ENCODE assay signal across 22 cellular contexts in the genomic region with DNA sequence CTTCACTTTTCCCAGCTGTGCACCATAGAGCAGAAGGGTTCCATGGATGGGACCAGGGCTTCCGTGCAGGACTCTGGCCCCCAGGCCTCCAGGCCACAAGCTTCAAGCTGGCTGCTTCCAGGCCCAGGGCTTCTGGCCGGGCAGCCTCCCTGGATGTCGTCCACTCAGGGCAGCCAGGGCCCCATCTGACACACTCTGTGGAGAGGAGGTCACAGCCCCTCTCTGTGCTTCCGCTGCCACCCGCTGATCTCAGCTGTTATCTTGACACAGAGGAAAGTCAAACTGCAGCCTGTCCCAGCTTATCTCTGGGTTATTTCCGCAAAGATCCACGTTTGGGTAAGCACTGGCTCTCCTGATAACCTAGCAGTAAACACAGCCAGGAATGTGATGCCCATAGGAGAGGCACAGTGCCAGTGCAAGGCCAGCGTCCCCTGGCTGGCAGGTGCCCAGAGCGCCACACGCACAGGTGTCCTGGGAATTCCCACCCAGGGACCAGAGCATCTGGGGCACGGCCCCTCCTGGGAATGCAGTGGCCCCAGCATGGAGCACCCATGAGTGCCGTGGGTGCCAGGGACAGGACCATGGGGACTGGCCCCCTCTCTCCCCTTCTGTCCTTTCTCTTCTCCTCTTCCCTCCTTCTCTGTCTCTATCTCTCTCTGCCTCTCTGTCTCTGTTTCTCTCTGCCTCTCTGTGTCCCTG. TPM values are rescaled to one million over a fixed set of nuclear protein-coding genes. Genes with fewer than 3 reads are reported as not detected.
DNase-seq lines count a peak whose midpoint lies in the region; ATAC-seq and TF ChIP-seq lines count a peak whose summit lies in the region.
"Had no signal": no experiment of that assay in that cellular context is flagged by ENCODE, and none has a peak within 500 bp of the region (broad histone marks: within the 10 kb centered on the region; RNA-seq: fewer than 3 reads in every experiment).

No MANE protein-coding gene starts in this region.

- H3K27ac ChIP-seq in RWPE2 (ENCODE audit: poor library complexity, severe bottlenecking) (no peak overlapping the region), heart left ventricle (no peak overlapping the region)
- H3K27ac ChIP-seq in CD4-positive, alpha-beta memory T cell (ENCODE audit: low read depth, low read length) = no peak overlapping the region

- H3K4me1 Mint-ChIP-seq in Caco-2 (ENCODE audit: low read depth, unreplicated experiment) (peaks cover 7% of the 10 kb centered on the region), nephron progenitor cell (peaks cover 45% of the 10 kb centered on the region)
- H3K4me1 Mint-ChIP-seq in CD4-positive, alpha-beta memory T cell = no peaks in the 10 kb centered on the region
- no peaks in the 10 kb centered on the region for H3K4me1 Mint-ChIP-seq in stimulated activated naive CD8-positive, alpha-beta T cell treated with anti-CD3 and anti-CD28 coated beads, Interleukin-15, amount 100 ng/mL, for 72 hours
- H3K4me1 Mint-ChIP-seq: activated CD4-positive, alpha-beta memory T cell treated with anti-CD3 and anti-CD28 coated beads, Interleukin-2, amount 10 ng/mL, durations not matched to agents 7 days and 5 days had no signal

- H3K27me3 Mint-ChIP-seq in Caco-2 (ENCODE audit: insufficient read depth, unreplicated experiment) = peaks cover 4% of the 10 kb centered on the region
- peaks cover 24% of the 10 kb centered on the region for H3K27me3 Mint-ChIP-seq in nephron progenitor cell (ENCODE audit: low read depth, poor library complexity)
- H3K27me3 Mint-ChIP-seq in CD4-positive, alpha-beta memory T cell = peaks cover 9 to 22% of the 10 kb centered on the region in 2 donors
- peaks cover 26% of the 10 kb centered on the region for H3K27me3 Mint-ChIP-seq in stimulated activated naive CD8-positive, alpha-beta T cell treated with anti-CD3 and anti-CD28 coated beads, Interleukin-15, amount 100 ng/mL, for 72 hours

- no peak for TF ChIP-seq POLR2A in heart left ventricle (IDR thresholded peaks at IDR 0.05)

- ATAC-seq in RWPE2 (ENCODE audit: low read depth) (no peak), heart left ventricle (peak; percentile 34 to 75 (median 44))
- no peak for ATAC-seq in stimulated activated naive CD8-positive, alpha-beta T cell treated with anti-CD3 and anti-CD28 coated beads, Interleukin-15, amount 100 ng/mL, for 72 hours
- ATAC-seq: activated T-cell treated with anti-CD3 and anti-CD28 coated beads, Interleukin-2, amount 50 U/mL, for 72 hours; PC-3 had no signal

- CTCF ChIA-PET in Caco-2 (lab: Charles Lee) = interaction anchor here (0.6 to 2.3 kb wide), 4 partner anchors 15 to 1392 kb away, joined by 3 to 12 read pairs (median 4); no protein-coding TSS in a partner anchor
- CTCF ChIA-PET in CD4-positive, alpha-beta memory T cell (lab: Charles Lee; ENCODE audit: partially characterized antibody) = interaction anchor here (1.7 to 2.1 kb wide), 2 partner anchors 13 to 459 kb away, joined by 6 read pairs; no protein-coding TSS in a partner anchor

- H3K36me3 Mint-ChIP-seq in Caco-2 (ENCODE audit: insufficient read depth, unreplicated experiment) = no peaks in the 10 kb centered on the region
- no peaks in the 10 kb centered on the region for H3K36me3 Mint-ChIP-seq in nephron progenitor cell (ENCODE audit: low read depth)
- H3K36me3 Mint-ChIP-seq in CD4-positive, alpha-beta memory T cell = no peaks in the 10 kb centered on the region
- H3K36me3 Mint-ChIP-seq: naive B cell had no signal

- no peak overlapping the region for H3K4me3 Mint-ChIP-seq in Caco-2 (ENCODE audit: unreplicated experiment)
- no peak overlapping the region for H3K4me3 Mint-ChIP-seq in nephron progenitor cell
- H3K4me3 Mint-ChIP-seq in CD4-positive, alpha-beta memory T cell = no peak overlapping the region
- H3K4me3 Mint-ChIP-seq in stimulated activated naive CD8-positive, alpha-beta T cell treated with anti-CD3 and anti-CD28 coated beads, Interleukin-15, amount 100 ng/mL, for 72 hours = no peak overlapping the region
- H3K4me3 Mint-ChIP-seq: activated CD4-positive, alpha-beta memory T cell treated with anti-CD3 and anti-CD28 coated beads, Interleukin-2, amount 10 ng/mL, durations not matched to agents 7 days and 5 days; activated T-cell treated with anti-CD3 and anti-CD28 coated beads, Interleukin-2, amount 50 U/mL, for 72 hours; central memory CD8-positive, alpha-beta T cell; naive B cell had no signal

- 20 to 29% (median 24%) methylated on average over 4 to 12 of the region's 12 CpGs for WGBS in heart left ventricle, 4 donors

- peak overlapping the region; percentile 3 for H3K27ac Mint-ChIP-seq in Caco-2 (ENCODE audit: unreplicated experiment)
- H3K27ac Mint-ChIP-seq in nephron progenitor cell = peak overlapping the region; percentile 91
- no peak overlapping the region for H3K27ac Mint-ChIP-seq in CD4-positive, alpha-beta memory T cell
- no peak overlapping the region for H3K27ac Mint-ChIP-seq in stimulated activated naive CD8-positive, alpha-beta T cell treated with anti-CD3 and anti-CD28 coated beads, Interleukin-15, amount 100 ng/mL, for 72 hours
- H3K27ac Mint-ChIP-seq: activated CD4-positive, alpha-beta memory T cell treated with anti-CD3 and anti-CD28 coated beads, Interleukin-2, amount 10 ng/mL, durations not matched to agents 7 days and 5 days; activated T-cell treated with anti-CD3 and anti-CD28 coated beads, Interleukin-2, amount 50 U/mL, for 72 hours had no signal

- no TSS peak for BruUV-seq in Caco-2 (replicated peaks; lab: Mats Ljungman, UMichigan)

- DNase-seq in Caco-2 = peak; percentile 52 to 79
- peak; percentile 58 for DNase-seq in RWPE2 (ENCODE audit: low spot score)
- DNase-seq in heart left ventricle = peak in 2 of 5 donors; percentile 36 to 42
- DNase-seq in nephron progenitor cell = no peak
- no peak for DNase-seq in EL
- DNase-seq in CD4-positive, alpha-beta memory T cell = no peak
- no peak for DNase-seq in A172 (ENCODE audit: low spot score)
- DNase-seq in stimulated activated naive CD8-positive, alpha-beta T cell treated with anti-CD3 and anti-CD28 coated beads, Interleukin-15, amount 100 ng/mL, for 72 hours = no peak
- DNase-seq: activated CD4-positive, alpha-beta memory T cell treated with anti-CD3 and anti-CD28 coated beads, Interleukin-2, amount 10 ng/mL, durations not matched to agents 7 days and 5 days; activated T-cell treated with anti-CD3 and anti-CD28 coated beads, Interleukin-2, amount 50 U/mL, for 72 hours; DMS 273 treated with DMSO at 0.1 percent for 48 hours; MM.1S; naive B cell; NCI-H2081; NCI-H526 treated with DMSO at 0.1 percent for 48 hours; PC-3 had no signal

- H3K9me3 Mint-ChIP-seq in Caco-2 (ENCODE audit: unreplicated experiment) (no peaks in the 10 kb centered on the region), nephron progenitor cell (no peaks in the 10 kb centered on the region)
- peaks cover 0 to 1% (median 0%) of the 10 kb centered on the region in 8 donors for H3K9me3 Mint-ChIP-seq in CD4-positive, alpha-beta memory T cell
- no peaks in the 10 kb centered on the region for H3K9me3 Mint-ChIP-seq in stimulated activated naive CD8-positive, alpha-beta T cell treated with anti-CD3 and anti-CD28 coated beads, Interleukin-15, amount 100 ng/mL, for 72 hours
- H3K9me3 Mint-ChIP-seq: activated CD4-positive, alpha-beta memory T cell treated with anti-CD3 and anti-CD28 coated beads, Interleukin-2, amount 10 ng/mL, durations not matched to agents 7 days and 5 days; activated T-cell treated with anti-CD3 and anti-CD28 coated beads, Interleukin-2, amount 50 U/mL, for 72 hours; central memory CD8-positive, alpha-beta T cell; naive B cell had no signal

- H3K9me3 ChIP-seq in Caco-2 (no peaks in the 10 kb centered on the region), RWPE2 (ENCODE audit: severe bottlenecking) (no peaks in the 10 kb centered on the region), heart left ventricle (no peaks in the 10 kb centered on the region)
- no peaks in the 10 kb centered on the region for H3K9me3 ChIP-seq in CD4-positive, alpha-beta memory T cell (ENCODE audit: control insufficient read depth in 1 of 2, low read length in 2 of 2)

- intact Hi-C loops in Caco-2 (cut with micrococcal nuclease; ENCODE audit: unreplicated experiment) (no loop called here), heart left ventricle (cut with DNase I) (loop anchor here in 1 of 10 donors (10.0 kb wide), 1 partner anchor 459 kb away; no protein-coding TSS in a partner anchor)
- intact Hi-C loops in CD4-positive, alpha-beta memory T cell (cut with micrococcal nuclease) = no loop called here

- TF ChIP-seq CTCF in Caco-2 (IDR thresholded peaks at IDR 0.05; ENCODE audit: insufficient read depth in 1 of 2, low read depth in 1 of 2, low read length in 1 of 2, severe bottlenecking in 1 of 2, unreplicated experiment in 1 of 2) (no peak), RWPE2 (IDR thresholded peaks at IDR 0.05; ENCODE audit: poor library complexity, severe bottlenecking) (no peak), heart left ventricle (IDR thresholded peaks at IDR 0.05) (no peak), nephron progenitor cell (IDR thresholded peaks at IDR 0.05) (no peak)

- peaks cover 64% of the 10 kb centered on the region for H3K4me1 ChIP-seq in Caco-2
- H3K4me1 ChIP-seq in RWPE2 (ENCODE audit: insufficient read depth, poor library complexity, severe bottlenecking) = no peaks in the 10 kb centered on the region
- H3K4me1 ChIP-seq in heart left ventricle = peaks cover 0 to 24% (median 0%) of the 10 kb centered on the region in 12 donors
- H3K4me1 ChIP-seq in CD4-positive, alpha-beta memory T cell (ENCODE audit: insufficient read depth, low read length) = no peaks in the 10 kb centered on the region

- POLR2A ChIA-PET in Caco-2 (lab: Charles Lee) = no interaction called here
- POLR2A ChIA-PET in CD4-positive, alpha-beta memory T cell (lab: Charles Lee; ENCODE audit: partially characterized antibody) = no interaction called here

- H3K4me3 ChIP-seq in Caco-2 (ENCODE audit: low read depth, low read length) = no peak overlapping the region
- no peak overlapping the region for H3K4me3 ChIP-seq in RWPE2 (ENCODE audit: severe bottlenecking)
- H3K4me3 ChIP-seq in heart left ventricle = no peak overlapping the region
- no peak overlapping the region for H3K4me3 ChIP-seq in CD4-positive, alpha-beta memory T cell (ENCODE audit: low read length in 2 of 2)

- H3K36me3 ChIP-seq in Caco-2 (ENCODE audit: control insufficient read depth, insufficient read depth, low read length) (no peaks in the 10 kb centered on the region), RWPE2 (ENCODE audit: low read depth) (no peaks in the 10 kb centered on the region), heart left ventricle (no peaks in the 10 kb centered on the region)
- H3K36me3 ChIP-seq in CD4-positive, alpha-beta memory T cell (ENCODE audit: insufficient read depth, low read length) = no peaks in the 10 kb centered on the region

- H3K27me3 ChIP-seq in Caco-2 (replicated peaks; ENCODE audit: control insufficient read depth, insufficient read depth, low read length) (no peaks in the 10 kb centered on the region), RWPE2 (ENCODE audit: insufficient read depth, poor library complexity, severe bottlenecking) (peaks cover 21% of the 10 kb centered on the region), heart left ventricle (peaks cover 0 to 50% (median 8%) of the 10 kb centered on the region in 9 donors)
- no peaks in the 10 kb centered on the region for H3K27me3 ChIP-seq in CD4-positive, alpha-beta memory T cell (ENCODE audit: insufficient read depth, low read length)

RNA-seq across cellular contexts. Expression of gene SLC6A19, which starts 15.6 kb away (rescaled TPM):
- total RNA-seq in Caco-2 (2022) (0.29 and 0.32 TPM in 2 replicates), heart left ventricle (not detected)
- not detected for polyA plus RNA-seq in heart left ventricle
- total RNA-seq in CD4-positive, alpha-beta memory T cell = not detected
- not detected for polyA plus RNA-seq in CD4-positive, alpha-beta memory T cell
- not detected in 2 replicates for total RNA-seq in A172 (2014; rRNA removed; shearing (Covaris generic))
- total RNA-seq: activated CD4-positive, alpha-beta memory T cell treated with anti-CD3 and anti-CD28 coated beads, Interleukin-2, amount 10 ng/mL, durations not matched to agents 7 days and 5 days; activated T-cell treated with anti-CD3 and anti-CD28 coated beads, Interleukin-2, amount 50 U/mL, for 72 hours; HT1080; lower leg skin; PC-3; renal cortical epithelial cell; subcutaneous adipose tissue had no signal

RNA-seq across cellular contexts. Expression of gene SLC6A18, which starts 39.4 kb away (rescaled TPM):
- not detected in 2 replicates for total RNA-seq in Caco-2 (2022)
- total RNA-seq in heart left ventricle = not detected
- not detected for polyA plus RNA-seq in heart left ventricle
- not detected for total RNA-seq in CD4-positive, alpha-beta memory T cell
- polyA plus RNA-seq in CD4-positive, alpha-beta memory T cell = not detected
- total RNA-seq in A172 (2014; rRNA removed; shearing (Covaris generic)) = not detected in 2 replicates
- total RNA-seq: activated CD4-positive, alpha-beta memory T cell treated with anti-CD3 and anti-CD28 coated beads, Interleukin-2, amount 10 ng/mL, durations not matched to agents 7 days and 5 days; activated T-cell treated with anti-CD3 and anti-CD28 coated beads, Interleukin-2, amount 50 U/mL, for 72 hours; HT1080; lower leg skin; PC-3; renal cortical epithelial cell; subcutaneous adipose tissue had no signal
- polyA plus RNA-seq: adipose tissue had no signal

Comparison
In these comparisons a context has a peak if more than half of its experiments do, and no peak if none do; other contexts are left out.
1. DNase-seq: peak in Caco-2 (2 of 2) and RWPE2 (single experiment); none in nephron progenitor cell (single experiment), EL (single experiment), CD4-positive, alpha-beta memory T cell (0 of 5), A172 (single experiment) and stimulated activated naive CD8-positive, alpha-beta T cell treated with anti-CD3 and anti-CD28 coated beads, Interleukin-15, amount 100 ng/mL, for 72 hours (0 of 2).
2. H3K27ac Mint-ChIP-seq: peak in Caco-2 (single experiment) and nephron progenitor cell (single experiment); none in CD4-positive, alpha-beta memory T cell (0 of 7) and stimulated activated naive CD8-positive, alpha-beta T cell treated with anti-CD3 and anti-CD28 coated beads, Interleukin-15, amount 100 ng/mL, for 72 hours (0 of 2).
3. ATAC-seq: peak in heart left ventricle (4 of 4); none in RWPE2 (single experiment) and stimulated activated naive CD8-positive, alpha-beta T cell treated with anti-CD3 and anti-CD28 coated beads, Interleukin-15, amount 100 ng/mL, for 72 hours (single experiment).